ENCODE assay signal across 22 cellular contexts in the genomic region with DNA sequence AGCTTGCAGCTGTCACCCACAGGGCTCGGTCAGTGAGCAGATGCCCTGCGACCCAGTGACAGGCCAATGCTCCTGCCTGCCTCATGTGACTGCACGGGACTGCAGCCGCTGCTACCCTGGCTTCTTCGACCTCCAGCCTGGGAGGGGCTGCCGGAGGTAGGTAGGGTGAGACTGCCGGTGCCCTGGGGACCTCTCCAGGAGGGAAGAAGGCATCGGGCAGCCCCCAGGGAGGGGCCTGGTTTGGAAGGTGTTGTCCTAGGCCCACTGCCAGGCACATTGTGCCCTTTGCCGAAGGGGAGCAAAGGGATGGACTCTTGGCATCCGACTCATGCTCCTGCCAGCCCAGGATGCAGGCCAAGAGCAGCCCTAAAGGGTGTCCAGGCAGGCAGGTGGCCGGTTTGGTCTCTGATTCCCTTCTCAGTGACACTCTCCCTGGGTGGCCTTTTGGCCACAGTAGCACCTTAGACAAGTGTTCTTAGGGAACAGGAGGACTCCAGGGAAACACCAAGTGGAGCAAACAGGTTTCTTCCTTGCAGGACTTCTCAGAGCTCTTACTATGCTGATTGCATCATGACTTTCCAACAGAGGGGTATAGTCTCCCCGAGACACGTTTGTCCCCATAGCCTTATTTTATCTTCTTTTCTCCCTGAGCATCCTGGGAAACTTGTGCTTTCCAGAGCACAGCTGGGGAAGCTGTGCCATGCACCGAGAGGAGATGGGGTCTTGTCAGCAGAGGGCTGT. TPM values are rescaled to one million over a fixed set of nuclear protein-coding genes. Genes with fewer than 3 reads are reported as not detected.
"Had no signal": no experiment of that assay in that cellular context is flagged by ENCODE, and none has a peak within 500 bp of the region (broad histone marks: within the 10 kb centered on the region; RNA-seq: fewer than 3 reads in every experiment).

No MANE protein-coding gene starts in this region.

- H3K4me3 ChIP-seq: esophagus muscularis mucosa, lower lobe of right lung, pancreas, prostate gland, spleen, transverse colon had no signal

- H3K27me3 ChIP-seq: pancreas, spleen, transverse colon had no signal

- H3K27ac ChIP-seq: esophagus muscularis mucosa, lower lobe of right lung, pancreas, prostate gland, spleen, transverse colon had no signal

- DNase-seq: activated CD4-positive, alpha-beta T cell treated with anti-CD3 and anti-CD28 coated beads for 1 hour; activated CD4-positive, alpha-beta T cell treated with anti-CD3 and anti-CD28 coated beads, Interleukin-2, amount 10 ng/mL, durations not matched to agents 7 days and 5 days; activated CD8-positive, alpha-beta T cell treated with anti-CD3 and anti-CD28 coated beads for 36 hours; activated naive CD8-positive, alpha-beta T cell treated with anti-CD3 and anti-CD28 coated beads, Interleukin-2, amount 50 U/mL, for 24 hours; activated T-cell treated with anti-CD3 and anti-CD28 coated beads, Interleukin-2, amount 50 U/mL, for 48 hours; amygdala; central memory CD4-positive, alpha-beta T cell; endodermal cell; foreskin melanocyte; islet precursor cell; lower lobe of right lung; mesenchymal stem cell; pancreas; retina; spleen; stimulated activated naive CD4-positive, alpha-beta T cell treated with Interleukin-2 at 50 U/mL for 16 hours; SW 1271; transverse colon had no signal

- H3K4me1 ChIP-seq: esophagus muscularis mucosa, lower lobe of right lung, pancreas, prostate gland, spleen, transverse colon had no signal

- H3K36me3 ChIP-seq: esophagus muscularis mucosa, lower lobe of right lung, pancreas, prostate gland, transverse colon had no signal

- H3K9me3 ChIP-seq: esophagus muscularis mucosa, lower lobe of right lung, pancreas, prostate gland, spleen, transverse colon had no signal

- ATAC-seq: activated CD8-positive, alpha-beta T cell treated with anti-CD3 and anti-CD28 coated beads for 36 hours; activated naive CD8-positive, alpha-beta T cell treated with anti-CD3 and anti-CD28 coated beads, Interleukin-2, amount 50 U/mL, for 24 hours; pancreas; WTC11 had no signal

RNA-seq across cellular contexts. Expression of gene LAMC3, which starts 59.3 kb away (rescaled TPM):
- total RNA-seq: activated T-helper 2 cell treated with anti-CD3 and anti-CD28 coated beads, Interferon-gamma antibody, Interleukin-2, Interleukin-4, amounts not matched to agents 10 μg/mL and 5 μg/mL and 100 μg/mL, durations not matched to agents 14 hours and 24 hours and 36 hours had no signal
